Comparison of ENCODE assay signal across 9 cellular contexts in the genomic region with DNA sequence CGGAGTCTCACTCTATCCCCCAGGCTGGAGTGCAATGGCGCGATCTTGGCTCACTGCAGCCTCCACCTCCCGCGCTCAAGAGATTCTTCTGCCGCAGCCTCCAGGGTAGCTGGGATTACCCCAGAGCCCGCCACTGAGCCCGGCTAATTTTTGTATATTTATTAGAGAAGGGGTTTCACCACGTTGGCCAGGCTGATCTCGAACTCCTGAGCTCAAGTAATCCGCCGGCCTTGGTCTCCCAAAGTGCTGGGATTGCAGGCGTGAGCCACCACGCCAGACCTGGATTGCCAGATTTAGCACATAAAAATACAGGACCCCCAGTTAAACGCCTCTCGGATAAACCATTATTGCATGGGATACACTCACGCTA. TPM values are rescaled to one million over a fixed set of nuclear protein-coding genes. Genes with fewer than 3 reads are reported as not detected.
A peak's percentile ranks its signal among the peaks of the same experiment; 100 is the strongest.
DNase-seq lines count a peak whose midpoint lies in the region; ATAC-seq, FAIRE-seq and TF ChIP-seq lines count a peak whose summit lies in the region.
"Had no signal": no experiment of that assay in that cellular context is flagged by ENCODE, and none has a peak within 500 bp of the region (broad histone marks: within the 10 kb centered on the region; RNA-seq: fewer than 3 reads in every experiment).

No MANE protein-coding gene starts in this region.

- H3K9me3 Mint-ChIP-seq in activated T-cell treated with anti-CD3 and anti-CD28 coated beads, Interleukin-2, amount 50 U/mL, for 72 hours = no peaks in the 10 kb centered on the region
- H3K9me3 Mint-ChIP-seq in type B pancreatic cell = peaks cover 9% of the 10 kb centered on the region

- peak in 1 of 2 donors; percentile 2 for ATAC-seq in activated T-cell treated with anti-CD3 and anti-CD28 coated beads, Interleukin-2, amount 50 U/mL, for 72 hours (replicated peaks in 1 of 2)
- ATAC-seq in K562 = no peak

- CTCF ChIA-PET in K562 (lab: Yijun Ruan, JAX; ENCODE audit: low intra/inter-chr PET ratio) = interaction anchor here (0.6 to 3.2 kb wide), 7 partner anchors 22 to 617 kb away, joined by 3 to 15 read pairs (median 3); a partner anchor contains a TSS

- no peak for TF ChIP-seq EP300 in K562 (IDR thresholded peaks at IDR 0.05; ENCODE audit: low read length)

- no peaks in the 10 kb centered on the region for H3K27me3 Mint-ChIP-seq in activated T-cell treated with anti-CD3 and anti-CD28 coated beads, Interleukin-2, amount 50 U/mL, for 72 hours (ENCODE audit: low read depth)
- H3K27me3 Mint-ChIP-seq in type B pancreatic cell = no peaks in the 10 kb centered on the region

- peak overlapping the region; percentile 29; the same call in 1 of the 3 replicates for H3K27ac ChIP-seq in K562 (ENCODE audit: extremely low read depth, low read depth, low read length)
- H3K27ac ChIP-seq in mucosa of rectum (ENCODE audit: low read depth in 2 of 2, low read length in 2 of 2) = no peak overlapping the region

- POLR2A ChIA-PET in K562 (lab: Yijun Ruan, JAX) = interaction anchor here (0.6 to 2.9 kb wide), 17 partner anchors 9 to 616 kb away, joined by 3 to 15 read pairs (median 4); a partner anchor contains a TSS

- TF ChIP-seq CTCF in K562 (IDR thresholded peaks at IDR 0.05 in 2 of 3, conservative IDR thresholded peaks at IDR 0.05 in 1 of 3; ENCODE audit: insufficient read depth in 2 of 3, low read depth in 1 of 3, low read length in 3 of 3) = no peak
- no peak for TF ChIP-seq CTCF in type B pancreatic cell (conservative IDR thresholded peaks at IDR 0.05)
- no peak for TF ChIP-seq CTCF in GM13976 (IDR thresholded peaks at IDR 0.05; ENCODE audit: borderline replicate concordance, control extremely low read depth, extremely low read depth, insufficient read depth, missing control alignments)

- H3K9me1 ChIP-seq in K562 (ENCODE audit: control insufficient read depth, insufficient read depth, low read length) = no peaks in the 10 kb centered on the region

- no peak for FAIRE-seq in K562 (lab: Jason Lieb, UNC)

- peak overlapping the region; percentile 85 to 91 for H3K4me3 Mint-ChIP-seq in activated T-cell treated with anti-CD3 and anti-CD28 coated beads, Interleukin-2, amount 50 U/mL, for 72 hours
- peak overlapping the region; percentile 88 for H3K4me3 Mint-ChIP-seq in type B pancreatic cell

- H4K20me1 ChIP-seq in K562 (replicated peaks; ENCODE audit: control insufficient read depth, insufficient read depth, low read length) = no peaks in the 10 kb centered on the region

- peaks cover 31% of the 10 kb centered on the region for H3K36me3 ChIP-seq in K562 (ENCODE audit: control insufficient read depth, insufficient read depth, low read length)
- H3K36me3 ChIP-seq in mucosa of rectum (ENCODE audit: control insufficient read depth in 2 of 2, insufficient read depth in 2 of 2, low read length in 2 of 2) = peaks cover 21 to 23% of the 10 kb centered on the region in 2 donors

- no peaks in the 10 kb centered on the region for H3K27me3 ChIP-seq in K562 (ENCODE audit: control insufficient read depth in 2 of 2, insufficient read depth in 2 of 2, low read length in 2 of 2)
- H3K27me3 ChIP-seq in mucosa of rectum (ENCODE audit: control insufficient read depth in 2 of 2, insufficient read depth in 2 of 2, low read length in 2 of 2) = no peaks in the 10 kb centered on the region

- intact Hi-C loops in K562 (cut with micrococcal nuclease) = loop anchor here (1.0 to 10.0 kb wide), 8 partner anchors 23 to 802 kb away; a partner anchor contains a TSS

- peaks cover 7% of the 10 kb centered on the region for H3K9me3 ChIP-seq in K562 (replicated peaks; ENCODE audit: control insufficient read depth, insufficient read depth, low read depth, low read length)
- no peaks in the 10 kb centered on the region for H3K9me3 ChIP-seq in mucosa of rectum (ENCODE audit: control insufficient read depth in 2 of 2, low read length in 2 of 2)
- H3K9me3 ChIP-seq: mucosa of descending colon had no signal

- H3K27ac Mint-ChIP-seq in activated T-cell treated with anti-CD3 and anti-CD28 coated beads, Interleukin-2, amount 50 U/mL, for 72 hours = no peak overlapping the region
- H3K27ac Mint-ChIP-seq in type B pancreatic cell = peak overlapping the region; percentile 83

- peak overlapping the region; percentile 31 to 97; a peak in 1 of 4 replicates for H3K9ac ChIP-seq in K562 (ENCODE audit: insufficient read depth in 1 of 2, low read depth in 2 of 2, low read length in 2 of 2)
- H3K9ac ChIP-seq in mucosa of rectum (ENCODE audit: low read depth in 1 of 2, low read length in 2 of 2) = peak overlapping the region in 1 of 2 donors; percentile 83

- H3K4me3 ChIP-seq in K562 (no peak overlapping the region), mucosa of rectum (ENCODE audit: low read length in 2 of 2) (peak overlapping the region; percentile 41 to 82)

- BruUV-seq in K562 (replicated peaks; lab: Mats Ljungman, UMichigan) = no TSS peak

- TF ChIP-seq POLR2A in K562 (conservative IDR thresholded peaks at IDR 0.05) = no peak

- WGBS in K562 (ENCODE audit: insufficient coverage, low coverage, missing lambda C conversion rate) = 55% methylated on average over 16 of the region's 17 CpGs

- peak overlapping the region; percentile 95 for H2AFZ ChIP-seq in K562 (ENCODE audit: low read depth, low read length)

- H3K4me1 ChIP-seq in K562 (replicated peaks in 1 of 2; ENCODE audit: control insufficient read depth in 2 of 2, insufficient read depth in 2 of 2, low read length in 2 of 2) (peaks cover 5 to 6% of the 10 kb centered on the region in 2 experiments; a peak in 2 of 5 replicates), mucosa of rectum (ENCODE audit: control insufficient read depth in 2 of 2, insufficient read depth in 2 of 2, low read length in 2 of 2) (peaks cover 0 to 10% of the 10 kb centered on the region in 2 donors)

- in situ Hi-C loops in K562 (cut with MboI) (loop anchor here (10.0 kb wide), 1 partner anchor 572 kb away; no protein-coding TSS in a partner anchor), GM13976 (cut with MboI; ENCODE audit: low sequenced_read_pairs, unreplicated experiment) (loop anchor here (10.0 kb wide), 1 partner anchor 622 kb away; no protein-coding TSS in a partner anchor)

- H3K36me3 Mint-ChIP-seq in activated T-cell treated with anti-CD3 and anti-CD28 coated beads, Interleukin-2, amount 50 U/mL, for 72 hours (ENCODE audit: insufficient read depth in 2 of 2) = peaks cover 2 to 7% of the 10 kb centered on the region in 2 donors
- H3K36me3 Mint-ChIP-seq in type B pancreatic cell = peaks cover 8% of the 10 kb centered on the region

- no peak for TF ChIP-seq RAD21 in K562 (CRISPR knock-in tag; conservative IDR thresholded peaks at IDR 0.05 in 1 of 2, IDR thresholded peaks at IDR 0.05 in 1 of 2)

- peaks cover 28% of the 10 kb centered on the region for H3K79me2 ChIP-seq in K562 (ENCODE audit: control insufficient read depth, insufficient read depth, low read length)

- peaks cover 18% of the 10 kb centered on the region for H3K4me1 Mint-ChIP-seq in activated T-cell treated with anti-CD3 and anti-CD28 coated beads, Interleukin-2, amount 50 U/mL, for 72 hours (ENCODE audit: low read depth)
- peaks cover 5% of the 10 kb centered on the region for H3K4me1 Mint-ChIP-seq in type B pancreatic cell (ENCODE audit: unreplicated experiment)

- H3K4me2 ChIP-seq in K562 (ENCODE audit: insufficient read depth, low read length) = no peak overlapping the region

- DNase-seq in activated T-cell treated with anti-CD3 and anti-CD28 coated beads, Interleukin-2, amount 50 U/mL, for 72 hours = no peak
- DNase-seq in activated T-cell treated with anti-CD3 and anti-CD28 coated beads, Interleukin-2, amount 50 U/mL, for 1 hour = no peak
- DNase-seq in K562 (ENCODE audit: extremely low read depth in 1 of 4, low spot score in 3 of 4) = no peak
- no peak for DNase-seq in type B pancreatic cell (ENCODE audit: extremely low spot score, unreplicated experiment)
- DNase-seq in GM13976 (ENCODE audit: low spot score) = no peak
- DNase-seq in NCI-H345 (lab: John Stamatoyannopoulos, UW) = no peak
- no peak for DNase-seq in kidney tubule cell (ENCODE audit: low spot score)

RNA-seq across cellular contexts. Expression of a gene that starts 0.4 kb away (rescaled TPM):
- 10 to 100 TPM; 33.8 to 35.5 TPM for total RNA-seq in activated T-cell treated with anti-CD3 and anti-CD28 coated beads, Interleukin-2, amount 50 U/mL, for 72 hours
- 74.9 and 145 TPM in 2 replicates for total RNA-seq in K562 (2011; cell fraction: chromatin; rRNA removed; ENCODE audit: low replicate concordance)
- total RNA-seq in K562 (2011; cell fraction: nucleolus; rRNA removed) = 54.0 and 59.3 TPM in 2 replicates
- 82.3 and 137 TPM in 2 replicates for total RNA-seq in K562 (2011; cell fraction: nucleoplasm; rRNA removed)
- total RNA-seq in K562 (2014; rRNA removed) (24.6 and 34.7 TPM in 2 replicates), K562 (2014; rRNA removed; fragmentation: Illumina TruSeq; extraction: Trizol) (34.3 and 37.4 TPM in 2 replicates), K562 (2015; rRNA removed; fragmentation: Illumina TruSeq; extraction: Trizol) (34.6 and 37.1 TPM in 2 replicates), K562 (2021) (25.0 and 27.5 TPM in 2 replicates), type B pancreatic cell (ENCODE audit: low replicate concordance) (27.8 and 38.9 TPM in 2 replicates)
- polyA plus RNA-seq in K562 (2011; rRNA removed) (54.9 and 67.7 TPM in 2 replicates), K562 (2014; fragmentation: Illumina TruSeq; extraction: Trizol) (34.1 and 40.8 TPM in 2 replicates), K562 (2014; fragmentation: Nextera tagmentation; extraction: Ambion mirVana) (1 to 10 TPM; 9.3 to 9.4 TPM), K562 (2014; rRNA removed) (37.2 and 39.2 TPM in 2 replicates)
- polyA plus RNA-seq in K562 (2011; cell fraction: cytosol; rRNA removed) = 21.4 and 35.1 TPM in 2 replicates
- polyA plus RNA-seq in K562 (2011; cell fraction: nucleus; rRNA removed) = 47.7 TPM in 2 replicates
- polyA plus RNA-seq in K562 (2012) = 19.0 and 41.6 TPM in 2 replicates
- 44.5 and 46.3 TPM in 2 replicates for polyA minus RNA-seq in K562 (2011; rRNA and poly(A)+ RNA removed)
- polyA minus RNA-seq in K562 (2011; cell fraction: cytosol; rRNA and poly(A)+ RNA removed) = 13.2 and 19.8 TPM in 2 replicates
- 59.0 and 88.5 TPM in 2 replicates for polyA minus RNA-seq in K562 (2011; cell fraction: nucleus; rRNA and poly(A)+ RNA removed)

RNA-seq across cellular contexts. Expression of a gene that starts 30.9 kb away (rescaled TPM):
- not detected for total RNA-seq in activated T-cell treated with anti-CD3 and anti-CD28 coated beads, Interleukin-2, amount 50 U/mL, for 72 hours
- 0.14 TPM in 1 of 2 replicates, not detected in the other for total RNA-seq in K562 (2011; cell fraction: chromatin; rRNA removed; ENCODE audit: low replicate concordance)
- total RNA-seq in K562 (2011; cell fraction: nucleolus; rRNA removed) = not detected in 2 replicates
- 0.44 TPM in 1 of 2 replicates, not detected in the other for total RNA-seq in K562 (2011; cell fraction: nucleoplasm; rRNA removed)
- total RNA-seq in K562 (2014; rRNA removed) (not detected in 2 replicates), K562 (2014; rRNA removed; fragmentation: Illumina TruSeq; extraction: Trizol) (not detected in 2 replicates), K562 (2015; rRNA removed; fragmentation: Illumina TruSeq; extraction: Trizol) (0.04 TPM in 1 of 2 replicates, not detected in the other), K562 (2021) (not detected in 2 replicates), type B pancreatic cell (ENCODE audit: low replicate concordance) (0.12 and 1.2 TPM in 2 replicates)
- polyA plus RNA-seq in K562 (2011; rRNA removed) (not detected in 2 replicates), K562 (2014; fragmentation: Illumina TruSeq; extraction: Trizol) (not detected in 2 replicates), K562 (2014; fragmentation: Nextera tagmentation; extraction: Ambion mirVana) (not detected), K562 (2014; rRNA removed) (not detected in 2 replicates)
- not detected in 2 replicates for polyA plus RNA-seq in K562 (2011; cell fraction: cytosol; rRNA removed)
- polyA plus RNA-seq in K562 (2011; cell fraction: nucleus; rRNA removed) = not detected in 2 replicates
- polyA plus RNA-seq in K562 (2012) = 0.13 and 0.43 TPM in 2 replicates
- not detected in 2 replicates for polyA minus RNA-seq in K562 (2011; rRNA and poly(A)+ RNA removed)
- polyA minus RNA-seq in K562 (2011; cell fraction: cytosol; rRNA and poly(A)+ RNA removed) = not detected in 2 replicates
- polyA minus RNA-seq in K562 (2011; cell fraction: nucleus; rRNA and poly(A)+ RNA removed) = not detected in 2 replicates
- total RNA-seq: mucosa of descending colon had no signal
